In the genomic region with DNA sequence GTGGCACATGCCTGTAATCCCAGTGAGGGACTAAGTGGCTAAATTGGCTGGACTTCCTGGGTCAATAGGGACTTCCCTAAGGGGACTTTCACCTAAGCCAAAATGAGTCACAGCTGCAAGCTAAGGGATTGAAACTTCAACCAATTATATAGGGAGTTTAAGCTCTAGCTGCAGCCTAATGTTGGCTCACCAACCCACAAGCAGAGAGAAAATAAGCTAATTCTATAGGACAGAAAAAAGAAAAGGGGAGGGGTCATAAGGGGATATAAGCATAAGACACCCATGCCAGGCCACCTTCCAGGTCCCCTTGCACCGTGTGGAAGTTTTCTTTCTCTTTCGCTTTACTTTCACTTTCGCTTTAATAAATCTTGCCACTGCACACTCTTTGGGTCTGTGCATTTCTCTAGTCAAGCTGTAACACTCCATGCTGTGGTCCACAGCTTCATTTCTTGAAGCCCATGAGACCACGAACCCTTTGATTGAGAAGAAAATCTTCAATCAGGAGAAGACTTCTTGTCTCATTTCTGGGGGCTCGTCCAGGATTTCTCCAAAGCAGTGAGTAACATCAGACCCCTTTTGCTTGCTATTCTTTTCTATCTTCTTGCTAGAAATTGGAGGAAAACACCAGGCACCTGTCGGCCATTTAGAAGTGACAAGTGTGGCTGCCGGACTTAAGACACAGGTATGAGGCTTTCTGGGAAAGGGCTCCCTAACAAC, we compare ENCODE assay signal across 16 cellular contexts.
DNase-seq lines count a peak whose midpoint lies in the region; ATAC-seq and TF ChIP-seq lines count a peak whose summit lies in the region.
"Had no signal": no experiment of that assay in that cellular context is flagged by ENCODE, and none has a peak within 500 bp of the region (broad histone marks: within the 10 kb centered on the region; RNA-seq: fewer than 3 reads in every experiment).

No MANE protein-coding gene starts in this region.

- no peaks in the 10 kb centered on the region for H3K4me1 Mint-ChIP-seq in activated CD4-positive, alpha-beta T cell treated with anti-CD3 and anti-CD28 coated beads, Interleukin-2, amount 10 ng/mL, durations not matched to agents 7 days and 5 days
- no peaks in the 10 kb centered on the region for H3K4me1 Mint-ChIP-seq in activated CD4-positive, alpha-beta T cell treated with anti-CD3 and anti-CD28 coated beads, Interleukin-2, amount 10 ng/mL, durations not matched to agents 24 days and 14 days
- H3K4me1 Mint-ChIP-seq: naive B cell had no signal

- H3K4me1 ChIP-seq in neuronal stem cell (ENCODE audit: control insufficient read depth in 2 of 2, insufficient read depth in 1 of 2, low read depth in 1 of 2, low read length in 2 of 2) (no peaks in the 10 kb centered on the region), right atrium auricular region (no peaks in the 10 kb centered on the region), spleen (no peaks in the 10 kb centered on the region)

- no peaks in the 10 kb centered on the region for H3K79me1 ChIP-seq in neuronal stem cell (ENCODE audit: low read depth, low read length)

- H3K27ac ChIP-seq in neuronal stem cell (replicated peaks; ENCODE audit: low read length) = no peak overlapping the region
- H3K27ac ChIP-seq in right atrium auricular region = no peak overlapping the region
- no peak overlapping the region for H3K27ac ChIP-seq in spleen
- H3K27ac ChIP-seq: SK-N-MC, thoracic aorta had no signal

- WGBS in neuronal stem cell (ENCODE audit: extremely low coverage in 2 of 2, insufficient read length in 2 of 2, insufficient replicate concordance in 1 of 2), 2 donors = no CpG with 5 or more reads among the region's 7 CpGs
- 88 to 96% (median 90%) methylated on average over 7 of the region's 7 CpGs for WGBS in spleen, 5 donors

- DNase-seq in activated CD4-positive, alpha-beta T cell treated with anti-CD3 and anti-CD28 coated beads, Interleukin-2, amount 10 ng/mL, durations not matched to agents 7 days and 5 days = peak; percentile 12
- DNase-seq in activated CD4-positive, alpha-beta T cell treated with anti-CD3 and anti-CD28 coated beads, Interleukin-2, amount 10 ng/mL, durations not matched to agents 24 days and 14 days = no peak
- DNase-seq in astrocyte of the spinal cord (ENCODE audit: low read depth, low spot score) (peak; percentile 1), neuronal stem cell (ENCODE audit: low spot score) (peak; percentile 2), right atrium auricular region (ENCODE audit: low spot score) (no peak), spleen (no peak)
- DNase-seq: central memory CD4-positive, alpha-beta T cell; Kasumi-1; left colon; naive B cell; NCI-H2107 had no signal

- no peak overlapping the region for H3K27ac Mint-ChIP-seq in activated CD4-positive, alpha-beta T cell treated with anti-CD3 and anti-CD28 coated beads, Interleukin-2, amount 10 ng/mL, durations not matched to agents 7 days and 5 days
- H3K27ac Mint-ChIP-seq in activated CD4-positive, alpha-beta T cell treated with anti-CD3 and anti-CD28 coated beads, Interleukin-2, amount 10 ng/mL, durations not matched to agents 24 days and 14 days = no peak overlapping the region
- H3K27ac Mint-ChIP-seq: activated naive CD4-positive, alpha-beta T cell treated with anti-CD3 and anti-CD28 coated beads, Interleukin-2, amount 50 U/mL, for 72 hours; naive B cell had no signal

- TF ChIP-seq CTCF in astrocyte of the spinal cord (IDR thresholded peaks at IDR 0.05; ENCODE audit: low read depth, low read length) (no peak), right atrium auricular region (IDR thresholded peaks at IDR 0.05) (no peak), spleen (IDR thresholded peaks at IDR 0.05 in 8 of 11, conservative IDR thresholded peaks at IDR 0.05 in 3 of 11) (no peak)

- H2AK5ac ChIP-seq in neuronal stem cell (ENCODE audit: low read depth, low read length) = no peak overlapping the region

- H3K27me3 ChIP-seq in neuronal stem cell (ENCODE audit: control insufficient read depth in 3 of 3, insufficient read depth in 3 of 3, low read depth in 1 of 3, low read length in 3 of 3) = no peaks in the 10 kb centered on the region
- no peaks in the 10 kb centered on the region for H3K27me3 ChIP-seq in right atrium auricular region
- H3K27me3 ChIP-seq in spleen (replicated peaks in 1 of 7) = no peaks in the 10 kb centered on the region

- peaks cover 45% of the 10 kb centered on the region for H3K9me3 Mint-ChIP-seq in activated CD4-positive, alpha-beta T cell treated with anti-CD3 and anti-CD28 coated beads, Interleukin-2, amount 10 ng/mL, durations not matched to agents 7 days and 5 days
- peaks cover 11% of the 10 kb centered on the region for H3K9me3 Mint-ChIP-seq in activated CD4-positive, alpha-beta T cell treated with anti-CD3 and anti-CD28 coated beads, Interleukin-2, amount 10 ng/mL, durations not matched to agents 24 days and 14 days

- no peak overlapping the region for H4K8ac ChIP-seq in neuronal stem cell (ENCODE audit: low read depth, low read length)

- H3K36me3 ChIP-seq in neuronal stem cell (replicated peaks in 1 of 2; ENCODE audit: control insufficient read depth in 2 of 2, insufficient read depth in 2 of 2, low read length in 2 of 2) (no peaks in the 10 kb centered on the region), right atrium auricular region (no peaks in the 10 kb centered on the region), spleen (no peaks in the 10 kb centered on the region)
- H3K36me3 ChIP-seq: thoracic aorta had no signal

- H3K9me3 ChIP-seq in neuronal stem cell (replicated peaks in 1 of 2; ENCODE audit: control insufficient read depth in 2 of 2, insufficient read depth in 1 of 2, low read depth in 1 of 2, low read length in 2 of 2) (peaks cover 0 to 13% of the 10 kb centered on the region in 2 donors), right atrium auricular region (peaks cover 7 to 32% of the 10 kb centered on the region in 2 donors), spleen (peaks cover 6 to 73% (median 65%) of the 10 kb centered on the region in 8 donors)

- no peak for TF ChIP-seq POLR2A in spleen (IDR thresholded peaks at IDR 0.05)

- POLR2A ChIA-PET in activated CD4-positive, alpha-beta T cell treated with anti-CD3 and anti-CD28 coated beads, Interleukin-2, amount 10 ng/mL, durations not matched to agents 7 days and 5 days (lab: Charles Lee) = no interaction called here

- no peak overlapping the region for H4K91ac ChIP-seq in neuronal stem cell (ENCODE audit: low read depth, low read length, poor library complexity)

- H3K27me3 Mint-ChIP-seq in activated CD4-positive, alpha-beta T cell treated with anti-CD3 and anti-CD28 coated beads, Interleukin-2, amount 10 ng/mL, durations not matched to agents 7 days and 5 days = peaks cover 2% of the 10 kb centered on the region
- H3K27me3 Mint-ChIP-seq in activated CD4-positive, alpha-beta T cell treated with anti-CD3 and anti-CD28 coated beads, Interleukin-2, amount 10 ng/mL, durations not matched to agents 24 days and 14 days = no peaks in the 10 kb centered on the region
- H3K27me3 Mint-ChIP-seq: naive B cell had no signal

- H3K23ac ChIP-seq in neuronal stem cell (ENCODE audit: low read depth, low read length, poor library complexity) = no peak overlapping the region

- no peak overlapping the region for H2BK15ac ChIP-seq in neuronal stem cell (ENCODE audit: low read length)

- CTCF ChIA-PET in activated CD4-positive, alpha-beta T cell treated with anti-CD3 and anti-CD28 coated beads, Interleukin-2, amount 10 ng/mL, durations not matched to agents 7 days and 5 days (lab: Charles Lee) = interaction anchor here (0.7 kb wide), 1 partner anchor 873 kb away, joined by 4 read pairs; no protein-coding TSS in a partner anchor

- H3K4me3 ChIP-seq in astrocyte of the spinal cord (ENCODE audit: low read depth, low read length) (no peak overlapping the region), neuronal stem cell (ENCODE audit: low read length in 2 of 2) (no peak overlapping the region), right atrium auricular region (no peak overlapping the region), spleen (no peak overlapping the region)
- H3K4me3 ChIP-seq: SK-N-MC, thoracic aorta had no signal

- H3K4ac ChIP-seq in neuronal stem cell (ENCODE audit: low read length) = no peak overlapping the region

- no peak overlapping the region for H3K9ac ChIP-seq in neuronal stem cell (ENCODE audit: low read depth, low read length, poor library complexity)

- H3K18ac ChIP-seq in neuronal stem cell (ENCODE audit: low read length) = no peak overlapping the region

- no peak overlapping the region for H3K4me2 ChIP-seq in neuronal stem cell (ENCODE audit: insufficient read depth, low read length, poor library complexity, severe bottlenecking)

- no peak overlapping the region for H2BK12ac ChIP-seq in neuronal stem cell (ENCODE audit: low read length)

- peak; percentile 34 for ATAC-seq in HG03442 (IDR thresholded peaks at IDR 0.05; ENCODE audit: unreplicated experiment)
- ATAC-seq in esophagus mucosa = no peak
- ATAC-seq: activated naive CD4-positive, alpha-beta T cell treated with anti-CD3 and anti-CD28 coated beads, Interleukin-2, amount 50 U/mL, for 72 hours; left colon had no signal

- H2AFZ ChIP-seq in neuronal stem cell (ENCODE audit: low read length) = peak overlapping the region; percentile 45

- no peak overlapping the region for H3K4me3 Mint-ChIP-seq in activated CD4-positive, alpha-beta T cell treated with anti-CD3 and anti-CD28 coated beads, Interleukin-2, amount 10 ng/mL, durations not matched to agents 7 days and 5 days
- no peak overlapping the region for H3K4me3 Mint-ChIP-seq in activated CD4-positive, alpha-beta T cell treated with anti-CD3 and anti-CD28 coated beads, Interleukin-2, amount 10 ng/mL, durations not matched to agents 24 days and 14 days

- H2BK5ac ChIP-seq in neuronal stem cell (ENCODE audit: low read length) = no peak overlapping the region

- intact Hi-C loops in activated CD4-positive, alpha-beta T cell treated with anti-CD3 and anti-CD28 coated beads, Interleukin-2, amount 10 ng/mL, durations not matched to agents 24 days and 14 days (cut with micrococcal nuclease) = no loop called here
- intact Hi-C loops in spleen (cut with DNase I; ENCODE audit: low total_unique reads) = no loop called here

- H2BK120ac ChIP-seq in neuronal stem cell (ENCODE audit: low read depth, low read length) = no peak overlapping the region

- in situ Hi-C loops in astrocyte of the spinal cord (cut with HindIII; ENCODE audit: low sequenced_read_pairs) = no loop called here

- no peaks in the 10 kb centered on the region for H3K36me3 Mint-ChIP-seq in activated CD4-positive, alpha-beta T cell treated with anti-CD3 and anti-CD28 coated beads, Interleukin-2, amount 10 ng/mL, durations not matched to agents 7 days and 5 days (ENCODE audit: low read depth)
- no peaks in the 10 kb centered on the region for H3K36me3 Mint-ChIP-seq in activated CD4-positive, alpha-beta T cell treated with anti-CD3 and anti-CD28 coated beads, Interleukin-2, amount 10 ng/mL, durations not matched to agents 24 days and 14 days (ENCODE audit: low read depth)

- H3K14ac ChIP-seq in neuronal stem cell (ENCODE audit: low read length) = no peak overlapping the region

Comparison
In these comparisons a context has a peak if more than half of its experiments do, and no peak if none do; other contexts are left out.
1. DNase-seq: peak in activated CD4-positive, alpha-beta T cell treated with anti-CD3 and anti-CD28 coated beads, Interleukin-2, amount 10 ng/mL, durations not matched to agents 7 days and 5 days (single experiment), astrocyte of the spinal cord (single experiment) and neuronal stem cell (single experiment); none in activated CD4-positive, alpha-beta T cell treated with anti-CD3 and anti-CD28 coated beads, Interleukin-2, amount 10 ng/mL, durations not matched to agents 24 days and 14 days (single experiment), right atrium auricular region (single experiment) and spleen (single experiment).